In genomic region chr16:67719048-67719777, GRCh38 we compare ENCODE assay signal across 8 cellular contexts. TPM values are rescaled to one million over a fixed set of nuclear protein-coding genes. Genes with fewer than 3 reads are reported as not detected.
A peak's percentile ranks its signal among the peaks of the same experiment; 100 is the strongest.
DNase-seq lines count a peak whose midpoint lies in the region; ATAC-seq, FAIRE-seq and TF ChIP-seq lines count a peak whose summit lies in the region.

A gene with protein sequence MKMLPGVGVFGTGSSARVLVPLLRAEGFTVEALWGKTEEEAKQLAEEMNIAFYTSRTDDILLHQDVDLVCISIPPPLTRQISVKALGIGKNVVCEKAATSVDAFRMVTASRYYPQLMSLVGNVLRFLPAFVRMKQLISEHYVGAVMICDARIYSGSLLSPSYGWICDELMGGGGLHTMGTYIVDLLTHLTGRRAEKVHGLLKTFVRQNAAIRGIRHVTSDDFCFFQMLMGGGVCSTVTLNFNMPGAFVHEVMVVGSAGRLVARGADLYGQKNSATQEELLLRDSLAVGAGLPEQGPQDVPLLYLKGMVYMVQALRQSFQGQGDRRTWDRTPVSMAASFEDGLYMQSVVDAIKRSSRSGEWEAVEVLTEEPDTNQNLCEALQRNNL (minus strand): TSS chr16:67719316. CDS start chr16:67685715, 33,601 bp downstream.

- WGBS in psoas muscle, 3 donors = 0% methylated on average over 57 to 59 of the region's 59 CpGs

- H3K9me3 ChIP-seq in psoas muscle = no peaks in the 10 kb centered on the region

- H3K27ac Mint-ChIP-seq in T-helper 1 cell treated with Interleukin-12 subunit alpha and Interleukin-12 subunit beta and Interleukin-4 antibody, amounts not matched to agents 30 μg/mL and 1 μg/mL, for 36 hours = peak within 1 kb of the TSS; percentile 94

- peak; percentile 84 for ATAC-seq in HG02870 (IDR thresholded peaks at IDR 0.05; ENCODE audit: unreplicated experiment)
- peak; percentile 99 for ATAC-seq in left ventricle myocardium superior
- ATAC-seq in psoas muscle = peak; percentile 97 to 99 (median 98)

- H3K4me3 Mint-ChIP-seq in T-helper 1 cell treated with Interleukin-12 subunit alpha and Interleukin-12 subunit beta and Interleukin-4 antibody, amounts not matched to agents 30 μg/mL and 1 μg/mL, for 36 hours = peak within 1 kb of the TSS; percentile 96

- H3K27me3 ChIP-seq in psoas muscle (ENCODE audit: insufficient read depth in 3 of 3, low read length in 2 of 3) = no peaks in the 10 kb centered on the region

- H3K4me1 Mint-ChIP-seq in T-helper 1 cell treated with Interleukin-12 subunit alpha and Interleukin-12 subunit beta and Interleukin-4 antibody, amounts not matched to agents 30 μg/mL and 1 μg/mL, for 36 hours (ENCODE audit: low read depth) = peaks cover 29% of the 10 kb centered on the region

- peaks cover 22% of the 10 kb centered on the region for H3K4me1 ChIP-seq in psoas muscle

- no peaks in the 10 kb centered on the region for H3K9me3 Mint-ChIP-seq in T-helper 1 cell treated with Interleukin-12 subunit alpha and Interleukin-12 subunit beta and Interleukin-4 antibody, amounts not matched to agents 30 μg/mL and 1 μg/mL, for 36 hours

- peaks cover 2% of the 10 kb centered on the region for H3K36me3 Mint-ChIP-seq in T-helper 1 cell treated with Interleukin-12 subunit alpha and Interleukin-12 subunit beta and Interleukin-4 antibody, amounts not matched to agents 30 μg/mL and 1 μg/mL, for 36 hours (ENCODE audit: low read depth)

- peak within 1 kb of the TSS; percentile 96 for H3K27ac ChIP-seq in psoas muscle

- TF ChIP-seq CTCF in GM13976 (IDR thresholded peaks at IDR 0.05; ENCODE audit: borderline replicate concordance, control extremely low read depth, extremely low read depth, insufficient read depth, missing control alignments) = no peak
- TF ChIP-seq CTCF in psoas muscle (IDR thresholded peaks at IDR 0.05) = no peak

- H3K4me3 ChIP-seq in psoas muscle = peak within 1 kb of the TSS; percentile 99

- in situ Hi-C loops in GM13976 (cut with MboI; ENCODE audit: low sequenced_read_pairs, unreplicated experiment) = no loop called here

- peaks cover 0 to 15% of the 10 kb centered on the region in 2 donors for H3K36me3 ChIP-seq in psoas muscle (ENCODE audit: insufficient read depth in 1 of 2, low read depth in 1 of 2)

- FAIRE-seq in urothelium cell line (lab: Jason Lieb, UNC) = no peak

- intact Hi-C loops in left ventricle myocardium superior (cut with micrococcal nuclease) (no loop called here), psoas muscle (cut with DNase I) (loop anchor here (5.0 kb wide), 2 partner anchors 47 to 52 kb away; partner anchors contain the start of genes C16orf86 (in 1 of the 2) and ENKD1 (in 1 of the 2))

- DNase-seq in GM13976 (ENCODE audit: low spot score) (peak; percentile 100), NCI-H1694 (lab: John Stamatoyannopoulos, UW) (peak; percentile 88), amygdala (lab: John Stamatoyannopoulos, UW) (peak; percentile 62 to 99 (median 92)), left ventricle myocardium superior (peak; percentile 98), psoas muscle (peak; percentile 96 to 99), urothelium cell line (ENCODE audit: low spot score) (peak; percentile 100)

- no peaks in the 10 kb centered on the region for H3K27me3 Mint-ChIP-seq in T-helper 1 cell treated with Interleukin-12 subunit alpha and Interleukin-12 subunit beta and Interleukin-4 antibody, amounts not matched to agents 30 μg/mL and 1 μg/mL, for 36 hours (ENCODE audit: low read depth)

RNA-seq across cellular contexts. Expression of the gene that starts here (rescaled TPM):
- 8.1 TPM for total RNA-seq in left ventricle myocardium superior
- 10 to 100 TPM in 1 of 4 donors, 1 to 10 TPM in 3; 8.0 to 11.3 (median 9.0) TPM for total RNA-seq in psoas muscle
- 10 to 100 TPM; 12.2 to 17.3 (median 17.0) TPM for polyA plus RNA-seq in psoas muscle

Comparison
In these comparisons a context has a peak if more than half of its experiments do, and no peak if none do; other contexts are left out.
1. Peak in every context shown above with its lines: DNase-seq, ATAC-seq, H3K4me3 ChIP-seq and H3K27ac ChIP-seq.